1 cellular context compared by ENCODE assay signal in the genomic region with DNA sequence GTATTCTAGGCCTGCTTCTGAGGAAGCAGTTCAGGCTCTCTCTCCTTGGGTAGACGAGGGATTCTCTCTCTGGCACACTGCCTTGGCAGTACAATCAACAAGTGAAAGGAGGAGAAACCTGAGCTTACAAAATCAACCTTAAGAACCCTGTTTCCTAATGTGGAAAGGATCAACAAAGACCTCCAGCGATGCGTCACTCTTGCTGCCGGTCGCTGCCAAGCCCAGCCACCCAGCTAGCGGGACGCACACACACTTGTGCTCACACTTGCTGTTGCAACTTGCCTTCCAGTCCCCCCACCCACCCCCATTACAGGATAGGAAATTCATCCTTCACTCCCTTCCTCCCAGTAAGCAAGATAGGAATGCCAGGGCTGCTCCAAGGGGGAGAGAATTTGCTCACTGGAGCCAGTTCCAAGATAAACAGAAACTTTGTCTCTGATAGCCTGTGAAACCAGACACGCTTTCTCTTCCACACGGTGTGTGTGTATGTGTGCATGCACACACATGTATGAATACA.
TF ChIP-seq lines count a peak whose summit lies in the region.

No MANE protein-coding gene starts in this region.

TF ChIP-seq in H1, 55 proteins besides CTCF, POLR2A, EP300 and RAD21 (continued from another document):
- TF ChIP-seq CHD1 (IDR thresholded peaks at IDR 0.05; ENCODE audit: low read depth, low read length) (no peak), SP4 (IDR thresholded peaks at IDR 0.05; ENCODE audit: low read length) (no peak), CBX5 (IDR thresholded peaks at IDR 0.05; ENCODE audit: low read depth, low read length) (no peak)
